8 cellular contexts compared by ENCODE assay signal in the genomic region with DNA sequence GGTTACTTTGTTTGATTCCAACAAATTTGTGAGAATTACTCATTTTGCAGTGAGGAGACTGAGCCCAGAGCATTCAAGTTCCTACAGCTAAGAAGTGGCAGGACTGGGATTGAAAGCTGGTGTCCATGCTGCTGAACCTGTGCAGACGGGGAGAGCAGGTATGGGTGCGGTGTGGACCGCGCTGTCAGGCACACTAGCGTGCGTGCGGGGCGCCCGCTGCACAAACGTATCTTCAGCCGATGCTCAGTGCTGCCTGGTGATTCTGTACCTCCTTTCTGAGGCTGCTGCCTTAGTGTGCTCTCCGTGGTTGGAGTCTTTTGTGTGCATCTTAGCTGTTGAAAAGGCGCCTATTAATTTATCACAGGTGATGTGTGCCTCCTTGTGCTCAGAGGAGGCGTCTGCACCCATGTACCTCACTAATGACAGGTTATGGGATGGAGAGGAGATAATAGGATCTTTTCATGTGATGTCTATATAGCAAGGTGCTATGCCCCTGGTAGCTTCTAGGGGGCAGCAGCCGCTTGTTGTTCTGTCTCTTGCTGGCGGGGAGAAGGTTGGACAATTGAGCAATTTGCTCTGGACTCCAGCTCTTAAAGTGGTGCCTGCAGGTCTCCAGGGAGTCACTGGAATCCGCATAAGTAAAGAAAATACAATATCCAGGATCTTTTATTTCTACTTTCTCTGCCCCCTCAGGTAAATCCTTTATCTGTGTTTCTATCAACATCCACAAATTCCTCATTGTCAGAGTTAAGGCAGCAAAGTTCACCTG. TPM values are rescaled to one million over a fixed set of nuclear protein-coding genes. Genes with fewer than 3 reads are reported as not detected.
A peak's percentile ranks its signal among the peaks of the same experiment; 100 is the strongest.
DNase-seq lines count a peak whose midpoint lies in the region; ATAC-seq and TF ChIP-seq lines count a peak whose summit lies in the region.

No MANE protein-coding gene starts in this region.

- no peak overlapping the region for H3K27ac ChIP-seq in colonic mucosa
- no peak overlapping the region for H3K27ac ChIP-seq in right lobe of liver

- peaks cover 38% of the 10 kb centered on the region for H3K4me1 Mint-ChIP-seq in activated B cell treated with CpG ODN at 0.5 μM for 24 hours

- peak; percentile 37 for ATAC-seq in HG02798 (IDR thresholded peaks at IDR 0.05; ENCODE audit: poor library complexity, unreplicated experiment)
- ATAC-seq in activated B cell treated with CpG ODN at 0.5 μM for 24 hours (ENCODE audit: low read depth): peak; percentile 67
- peak; percentile 78 to 87 (median 78) for ATAC-seq in right lobe of liver
- no peak for ATAC-seq in GM18909 (IDR thresholded peaks at IDR 0.05; ENCODE audit: poor library complexity, unreplicated experiment)

- H3K4me3 Mint-ChIP-seq in activated B cell treated with CpG ODN at 0.5 μM for 24 hours: peak overlapping the region; percentile 44

- peaks cover 7% of the 10 kb centered on the region for H3K36me3 Mint-ChIP-seq in activated B cell treated with CpG ODN at 0.5 μM for 24 hours (ENCODE audit: low read depth)

- CTCF ChIA-PET in activated B cell treated with CpG ODN at 0.5 μM for 24 hours (lab: Charles Lee): interaction anchor here (0.6 to 6.8 kb wide), 13 partner anchors 9 to 734 kb away, joined by 3 to 50 read pairs (median 3); no protein-coding TSS in a partner anchor

- H3K36me3 ChIP-seq in colonic mucosa: no peaks in the 10 kb centered on the region
- no peaks in the 10 kb centered on the region for H3K36me3 ChIP-seq in right lobe of liver

- no peaks in the 10 kb centered on the region for H3K9me3 ChIP-seq in colonic mucosa
- no peaks in the 10 kb centered on the region for H3K9me3 ChIP-seq in right lobe of liver

- no peak for TF ChIP-seq CTCF in activated B cell treated with CpG ODN at 0.5 μM for 24 hours (IDR thresholded peaks at IDR 0.05)
- peak; percentile 88 for TF ChIP-seq CTCF in colonic mucosa (IDR thresholded peaks at IDR 0.05)
- peak; percentile 80 to 89 (median 85) for TF ChIP-seq CTCF in right lobe of liver (IDR thresholded peaks at IDR 0.05)

- H3K4me1 ChIP-seq in colonic mucosa: peaks cover 13% of the 10 kb centered on the region
- H3K4me1 ChIP-seq in right lobe of liver: peaks cover 0 to 71% (median 33%) of the 10 kb centered on the region in 4 donors

- H3K27me3 Mint-ChIP-seq in activated B cell treated with CpG ODN at 0.5 μM for 24 hours: no peaks in the 10 kb centered on the region

- intact Hi-C loops in activated B cell treated with CpG ODN at 0.5 μM for 24 hours (cut with micrococcal nuclease) (loop anchor here (1.0 kb wide), 4 partner anchors 12 to 435 kb away; no protein-coding TSS in a partner anchor), colonic mucosa (cut with DNase I) (loop anchor here (5.0 to 10.0 kb wide), 2 partner anchors 188 to 360 kb away; no protein-coding TSS in a partner anchor), right lobe of liver (cut with DNase I) (no loop called here)

- TF ChIP-seq POLR2A in right lobe of liver (IDR thresholded peaks at IDR 0.05): no peak

- no peak overlapping the region for H3K9ac ChIP-seq in colonic mucosa (ENCODE audit: low read depth in 2 of 2, low read length in 2 of 2)

- no peak overlapping the region for H3K4me3 ChIP-seq in colonic mucosa
- no peak overlapping the region for H3K4me3 ChIP-seq in right lobe of liver

- no peaks in the 10 kb centered on the region for H3K9me3 Mint-ChIP-seq in activated B cell treated with CpG ODN at 0.5 μM for 24 hours

- 18% methylated on average over 8 of the region's 17 CpGs for WGBS in right lobe of liver (ENCODE audit: insufficient coverage, low coverage, low lambda C conversion rate, missing lambda C conversion rate)

- DNase-seq in COLO829 (ENCODE audit: low spot score) (peak; percentile 80), NCI-H446 treated with DMSO at 0.1 percent for 48 hours (lab: John Stamatoyannopoulos, UW) (peak; percentile 65), activated B cell treated with CpG ODN at 0.5 μM for 24 hours (no peak), colonic mucosa (peak; percentile 57), right lobe of liver (peak; percentile 59 to 77 (median 75))
- peak; percentile 51 for DNase-seq in stimulated activated naive CD4-positive, alpha-beta T cell treated with Interleukin-2 at 50 U/mL for 16 hours (lab: John Stamatoyannopoulos, UW)

- no peaks in the 10 kb centered on the region for H3K27me3 ChIP-seq in colonic mucosa
- H3K27me3 ChIP-seq in right lobe of liver: no peaks in the 10 kb centered on the region

- POLR2A ChIA-PET in activated B cell treated with CpG ODN at 0.5 μM for 24 hours (lab: Charles Lee): interaction anchor here (0.5 to 1.2 kb wide), 2 partner anchors 12 to 51 kb away, joined by 4 read pairs; no protein-coding TSS in a partner anchor

- H3K27ac Mint-ChIP-seq in activated B cell treated with CpG ODN at 0.5 μM for 24 hours: no peak overlapping the region

RNA-seq across cellular contexts. Expression of a gene that starts 32.5 kb away (rescaled TPM):
- 16.3 and 17.8 TPM in 2 replicates for total RNA-seq in activated B cell treated with CpG ODN at 0.5 μM for 24 hours
- 10 to 100 TPM; 19.5 to 29.3 TPM for total RNA-seq in colonic mucosa
- 10 to 100 TPM; 10.5 to 26.5 (median 16.5) TPM for total RNA-seq in right lobe of liver

RNA-seq across cellular contexts. Expression of a gene that starts 35.0 kb away (rescaled TPM):
- total RNA-seq in activated B cell treated with CpG ODN at 0.5 μM for 24 hours: 34.3 and 39.0 TPM in 2 replicates
- 10 to 100 TPM; 19.2 to 38.0 TPM for total RNA-seq in colonic mucosa
- total RNA-seq in right lobe of liver: 10 to 100 TPM; 14.1 to 24.8 (median 16.9) TPM

RNA-seq across cellular contexts. Expression of a gene that starts 57.5 kb away (rescaled TPM):
- total RNA-seq in activated B cell treated with CpG ODN at 0.5 μM for 24 hours: 0.22 and 0.49 TPM in 2 replicates
- total RNA-seq in colonic mucosa: under 1 TPM in 1 of 2 donors, not detected in 1; 0.44 TPM
- under 1 TPM in 1 of 6 experiments, not detected in 5; 0.17 TPM for total RNA-seq in right lobe of liver

Comparison
In these comparisons a context has a peak if more than half of its experiments do, and no peak if none do; other contexts are left out.
1. intact Hi-C loops: an anchor here in activated B cell treated with CpG ODN at 0.5 μM for 24 hours (1.0 kb wide) and colonic mucosa (5.0 to 10.0 kb wide); none called in right lobe of liver.